In genomic region chr11:105219269-105219668, GRCh38 we compare ENCODE assay signal across 1 cellular context.
TF ChIP-seq lines count a peak whose summit lies in the region.

No MANE protein-coding gene starts in this region.

TF ChIP-seq in GM12878, 131 proteins besides CTCF, POLR2A, EP300 and RAD21 (continued from another document):
- no peak for TF ChIP-seq ATF3 (IDR thresholded peaks at IDR 0.05; ENCODE audit: borderline replicate concordance, extremely low read depth, low read depth, low read length)
- no peak for TF ChIP-seq MTA2 (IDR thresholded peaks at IDR 0.05; ENCODE audit: low read depth)
- no peak for TF ChIP-seq ZBTB4 (CRISPR knock-in tag; IDR thresholded peaks at IDR 0.05)
- no peak for TF ChIP-seq RAD51 (IDR thresholded peaks at IDR 0.05)
- no peak for TF ChIP-seq YY1 (IDR thresholded peaks at IDR 0.05; ENCODE audit: low read depth, low read length)
- no peak for TF ChIP-seq POU2F2 (IDR thresholded peaks at IDR 0.05; ENCODE audit: borderline replicate concordance, low read depth, low read length)
